Comparison of ENCODE assay signal across 33 cellular contexts in the genomic region with DNA sequence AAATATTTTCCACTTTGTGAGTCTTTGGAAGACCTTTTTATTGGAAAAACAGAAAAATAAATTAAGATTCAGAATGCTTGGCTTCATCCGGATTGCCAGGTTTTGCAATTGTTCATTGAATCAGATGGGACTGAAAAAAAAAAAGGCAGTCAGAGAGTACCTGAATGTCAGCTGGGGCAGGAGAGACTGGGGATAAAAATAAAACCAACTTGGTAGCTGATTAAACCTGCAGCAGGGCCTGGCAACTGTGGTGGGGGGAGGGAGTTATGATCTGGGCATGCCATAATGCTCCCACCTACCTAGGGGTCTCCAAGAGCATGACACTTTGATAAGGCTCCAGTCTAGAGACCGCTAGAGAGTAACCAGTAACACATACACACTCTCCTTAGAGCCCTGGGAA.
"Had no signal": no experiment of that assay in that cellular context is flagged by ENCODE, and none has a peak within 500 bp of the region (broad histone marks: within the 10 kb centered on the region; RNA-seq: fewer than 3 reads in every experiment).

No MANE protein-coding gene starts in this region.

- H3K27me3 ChIP-seq: ascending aorta had no signal

- H3K4me3 ChIP-seq: ascending aorta had no signal

- H3K27ac Mint-ChIP-seq: activated B cell treated with CpG ODN at 0.5 μM for 24 hours; activated CD4-positive, alpha-beta memory T cell treated with anti-CD3 and anti-CD28 coated beads for 36 hours; activated CD4-positive, alpha-beta T cell treated with anti-CD3 and anti-CD28 coated beads, Interleukin-2, amount 10 ng/mL, durations not matched to agents 7 days and 5 days; activated CD8-positive, alpha-beta T cell treated with anti-CD3 and anti-CD28 coated beads for 36 hours; activated naive CD4-positive, alpha-beta T cell treated with anti-CD3 and anti-CD28 coated beads, Interleukin-2, amount 10 ng/mL, durations not matched to agents 7 days and 5 days; activated naive CD4-positive, alpha-beta T cell treated with anti-CD3 and anti-CD28 coated beads, Interleukin-2, amount 50 U/mL, for 24 hours; activated naive CD8-positive, alpha-beta T cell; activated naive CD8-positive, alpha-beta T cell treated with anti-CD3 and anti-CD28 coated beads, Interleukin-2, amount 10 ng/mL, durations not matched to agents 7 days and 5 days; activated naive CD8-positive, alpha-beta T cell treated with anti-CD3 and anti-CD28 coated beads, Interleukin-2, amount 50 U/mL, for 24 hours; activated T-cell treated with anti-CD3 and anti-CD28 coated beads, Interleukin-2, amount 50 U/mL, for 72 hours; activated T-helper 2 cell treated with anti-CD3 and anti-CD28 coated beads, Interferon-gamma antibody, Interleukin-2, Interleukin-4, amounts not matched to agents 10 μg/mL and 5 μg/mL and 100 μg/mL, durations not matched to agents 14 hours and 24 hours and 36 hours; brain; T-helper 1 cell treated with Interleukin-12 subunit alpha and Interleukin-12 subunit beta and Interleukin-4 antibody, amounts not matched to agents 30 μg/mL and 1 μg/mL, for 36 hours; T-helper 2 cell treated with Interferon-gamma antibody and Interleukin-4, amounts not matched to agents 5 μg/mL and 100 μg/mL, for 36 hours had no signal

- ATAC-seq: activated CD8-positive, alpha-beta T cell treated with anti-CD3 and anti-CD28 coated beads for 36 hours; activated naive CD8-positive, alpha-beta T cell treated with anti-CD3 and anti-CD28 coated beads, Interleukin-2, amount 50 U/mL, for 24 hours; activated T-cell treated with anti-CD3 and anti-CD28 coated beads, Interleukin-2, amount 50 U/mL, for 4 hours; activated T-cell treated with anti-CD3 and anti-CD28 coated beads, Interleukin-2, amount 50 U/mL, for 72 hours had no signal

- H3K36me3 ChIP-seq: ascending aorta had no signal

- H3K36me3 Mint-ChIP-seq: activated CD4-positive, alpha-beta memory T cell treated with anti-CD3 and anti-CD28 coated beads for 36 hours; activated naive CD4-positive, alpha-beta T cell treated with anti-CD3 and anti-CD28 coated beads, Interleukin-2, amount 10 ng/mL, durations not matched to agents 7 days and 5 days; activated naive CD4-positive, alpha-beta T cell treated with anti-CD3 and anti-CD28 coated beads, Interleukin-2, amount 50 U/mL, for 24 hours; activated naive CD8-positive, alpha-beta T cell; activated naive CD8-positive, alpha-beta T cell treated with anti-CD3 and anti-CD28 coated beads, Interleukin-2, amount 10 ng/mL, durations not matched to agents 7 days and 5 days; brain had no signal

- H3K9me3 Mint-ChIP-seq: activated B cell treated with CpG ODN at 0.5 μM for 24 hours; activated CD4-positive, alpha-beta memory T cell treated with anti-CD3 and anti-CD28 coated beads for 36 hours; activated CD4-positive, alpha-beta T cell treated with anti-CD3 and anti-CD28 coated beads, Interleukin-2, amount 10 ng/mL, durations not matched to agents 7 days and 5 days; activated CD8-positive, alpha-beta T cell treated with anti-CD3 and anti-CD28 coated beads for 36 hours; activated naive CD8-positive, alpha-beta T cell treated with anti-CD3 and anti-CD28 coated beads, Interleukin-2, amount 10 ng/mL, durations not matched to agents 7 days and 5 days; activated T-helper 2 cell treated with anti-CD3 and anti-CD28 coated beads, Interferon-gamma antibody, Interleukin-2, Interleukin-4, amounts not matched to agents 10 μg/mL and 5 μg/mL and 100 μg/mL, durations not matched to agents 14 hours and 24 hours and 36 hours; T-helper 1 cell treated with Interleukin-12 subunit alpha and Interleukin-12 subunit beta and Interleukin-4 antibody, amounts not matched to agents 30 μg/mL and 1 μg/mL, for 36 hours; T-helper 2 cell treated with Interferon-gamma antibody and Interleukin-4, amounts not matched to agents 5 μg/mL and 100 μg/mL, for 36 hours had no signal

- H3K27me3 Mint-ChIP-seq: activated B cell treated with CpG ODN at 0.5 μM for 24 hours; activated CD4-positive, alpha-beta memory T cell treated with anti-CD3 and anti-CD28 coated beads for 36 hours; activated CD4-positive, alpha-beta T cell treated with anti-CD3 and anti-CD28 coated beads, Interleukin-2, amount 10 ng/mL, durations not matched to agents 7 days and 5 days; activated CD8-positive, alpha-beta T cell treated with anti-CD3 and anti-CD28 coated beads for 36 hours; activated naive CD4-positive, alpha-beta T cell treated with anti-CD3 and anti-CD28 coated beads, Interleukin-2, amount 10 ng/mL, durations not matched to agents 7 days and 5 days; activated naive CD4-positive, alpha-beta T cell treated with anti-CD3 and anti-CD28 coated beads, Interleukin-2, amount 50 U/mL, for 24 hours; activated naive CD8-positive, alpha-beta T cell; activated naive CD8-positive, alpha-beta T cell treated with anti-CD3 and anti-CD28 coated beads, Interleukin-2, amount 10 ng/mL, durations not matched to agents 7 days and 5 days; activated naive CD8-positive, alpha-beta T cell treated with anti-CD3 and anti-CD28 coated beads, Interleukin-2, amount 50 U/mL, for 24 hours had no signal

- H3K27ac ChIP-seq: ascending aorta, VCaP had no signal

- H3K4me1 Mint-ChIP-seq: activated B cell treated with CpG ODN at 0.5 μM for 24 hours; activated CD4-positive, alpha-beta T cell treated with anti-CD3 and anti-CD28 coated beads, Interleukin-2, amount 10 ng/mL, durations not matched to agents 7 days and 5 days; activated naive CD4-positive, alpha-beta T cell treated with anti-CD3 and anti-CD28 coated beads, Interleukin-2, amount 10 ng/mL, durations not matched to agents 7 days and 5 days; activated naive CD4-positive, alpha-beta T cell treated with anti-CD3 and anti-CD28 coated beads, Interleukin-2, amount 50 U/mL, for 24 hours; activated naive CD8-positive, alpha-beta T cell treated with anti-CD3 and anti-CD28 coated beads, Interleukin-2, amount 10 ng/mL, durations not matched to agents 7 days and 5 days; activated naive CD8-positive, alpha-beta T cell treated with anti-CD3 and anti-CD28 coated beads, Interleukin-2, amount 50 U/mL, for 24 hours had no signal

- DNase-seq: activated B cell treated with CpG ODN at 0.5 μM for 24 hours; activated CD4-positive, alpha-beta memory T cell treated with anti-CD3 and anti-CD28 coated beads for 36 hours; activated CD4-positive, alpha-beta T cell treated with anti-CD3 and anti-CD28 coated beads for 4 hours; activated CD4-positive, alpha-beta T cell treated with anti-CD3 and anti-CD28 coated beads, Interleukin-2, amount 10 ng/mL, durations not matched to agents 7 days and 5 days; activated CD4-positive, alpha-beta T cell treated with anti-CD3 and anti-CD28 coated beads, Interleukin-2, amount 50 U/mL, for 4 hours; activated CD4-positive, CD25-positive, alpha-beta regulatory T cell treated with anti-CD3 and anti-CD28 coated beads, Interleukin-2, amount 50 U/mL, for 72 hours; activated CD8-positive, alpha-beta memory T cell treated with anti-CD3 and anti-CD28 coated beads, Interleukin-2, amount 50 U/mL, for 4 hours; activated CD8-positive, alpha-beta T cell treated with anti-CD3 and anti-CD28 coated beads for 36 hours; activated effector memory CD4-positive, alpha-beta T cell treated with Interleukin-2 at 50 U/mL for 16 hours; activated gamma-delta T cell; activated naive CD4-positive, alpha-beta T cell treated with anti-CD3 and anti-CD28 coated beads, Interleukin-2, amount 10 ng/mL, durations not matched to agents 7 days and 5 days; activated naive CD4-positive, alpha-beta T cell treated with Interleukin-2 at 50 U/mL for 16 hours; activated naive CD8-positive, alpha-beta T cell treated with anti-CD3 and anti-CD28 coated beads, Interleukin-2, amount 10 ng/mL, durations not matched to agents 7 days and 5 days; activated naive CD8-positive, alpha-beta T cell treated with anti-CD3 and anti-CD28 coated beads, Interleukin-2, amount 50 U/mL, for 24 hours; activated T-cell treated with anti-CD3 and anti-CD28 coated beads for 4 hours; activated T-cell treated with anti-CD3 and anti-CD28 coated beads, Interleukin-2, amount 50 U/mL, for 1 hour; activated T-cell treated with anti-CD3 and anti-CD28 coated beads, Interleukin-2, amount 50 U/mL, for 4 hours; activated T-cell treated with anti-CD3 and anti-CD28 coated beads, Interleukin-2, amount 50 U/mL, for 72 hours; amygdala; anterior cingulate cortex; central memory CD4-positive, alpha-beta T cell; SW 1271; T-helper 1 cell; T-helper 2 cell; T-helper 9 cell had no signal

- H3K4me1 ChIP-seq: ascending aorta had no signal

- H3K4me3 Mint-ChIP-seq: activated B cell treated with CpG ODN at 0.5 μM for 24 hours; activated CD4-positive, alpha-beta memory T cell treated with anti-CD3 and anti-CD28 coated beads for 36 hours; activated CD4-positive, alpha-beta T cell treated with anti-CD3 and anti-CD28 coated beads, Interleukin-2, amount 10 ng/mL, durations not matched to agents 7 days and 5 days; activated CD8-positive, alpha-beta T cell treated with anti-CD3 and anti-CD28 coated beads for 36 hours; activated naive CD4-positive, alpha-beta T cell treated with anti-CD3 and anti-CD28 coated beads, Interleukin-2, amount 10 ng/mL, durations not matched to agents 7 days and 5 days; activated naive CD4-positive, alpha-beta T cell treated with anti-CD3 and anti-CD28 coated beads, Interleukin-2, amount 50 U/mL, for 24 hours; activated naive CD8-positive, alpha-beta T cell; activated naive CD8-positive, alpha-beta T cell treated with anti-CD3 and anti-CD28 coated beads, Interleukin-2, amount 10 ng/mL, durations not matched to agents 7 days and 5 days; activated naive CD8-positive, alpha-beta T cell treated with anti-CD3 and anti-CD28 coated beads, Interleukin-2, amount 50 U/mL, for 24 hours; activated T-cell treated with anti-CD3 and anti-CD28 coated beads, Interleukin-2, amount 50 U/mL, for 4 hours; activated T-cell treated with anti-CD3 and anti-CD28 coated beads, Interleukin-2, amount 50 U/mL, for 72 hours; brain; T-helper 1 cell treated with Interleukin-12 subunit alpha and Interleukin-12 subunit beta and Interleukin-4 antibody, amounts not matched to agents 30 μg/mL and 1 μg/mL, for 36 hours; T-helper 2 cell treated with Interferon-gamma antibody and Interleukin-4, amounts not matched to agents 5 μg/mL and 100 μg/mL, for 36 hours had no signal

- H3K9me3 ChIP-seq: ascending aorta had no signal
